11 cellular contexts compared by ENCODE assay signal in genomic region chr18:9535430-9535972, GRCh38.
A peak's percentile ranks its signal among the peaks of the same experiment; 100 is the strongest.
DNase-seq lines count a peak whose midpoint lies in the region; ATAC-seq and TF ChIP-seq lines count a peak whose summit lies in the region.
"Had no signal": no experiment of that assay in that cellular context is flagged by ENCODE, and none has a peak within 500 bp of the region (broad histone marks: within the 10 kb centered on the region; RNA-seq: fewer than 3 reads in every experiment).

No MANE protein-coding gene starts in this region.

- peaks cover 3% of the 10 kb centered on the region for H3K27me3 Mint-ChIP-seq in endothelial cell (ENCODE audit: unreplicated experiment)

- no peak overlapping the region for H3K27ac ChIP-seq in right cardiac atrium (ENCODE audit: low read length)
- H3K27ac ChIP-seq in right atrium auricular region, result no peak overlapping the region
- peak overlapping the region; percentile 18 to 93 (median 86) for H3K27ac ChIP-seq in dorsolateral prefrontal cortex
- peak overlapping the region; percentile 5 for H3K27ac ChIP-seq in neural cell (ENCODE audit: low read length)
- H3K27ac ChIP-seq in aorta (ENCODE audit: low read depth in 1 of 2, low read length in 2 of 2), result peak overlapping the region; percentile 0 to 65

- no peaks in the 10 kb centered on the region for H4K20me1 ChIP-seq in neural cell (ENCODE audit: insufficient read depth)

- H3K36me3 ChIP-seq in right atrium auricular region (peaks cover 67% of the 10 kb centered on the region), neural cell (ENCODE audit: insufficient read depth, low read length) (peaks cover 12% of the 10 kb centered on the region), aorta (ENCODE audit: control insufficient read depth in 1 of 2, insufficient read depth in 2 of 2, low read length in 1 of 2) (peaks cover 0 to 7% of the 10 kb centered on the region in 2 donors)
- H3K36me3 ChIP-seq: BE2C had no signal

- no peak overlapping the region for H3K27ac Mint-ChIP-seq in endothelial cell (ENCODE audit: unreplicated experiment)

- no peak for TF ChIP-seq CTCF in right atrium auricular region (IDR thresholded peaks at IDR 0.05)
- TF ChIP-seq CTCF in dorsolateral prefrontal cortex (IDR thresholded peaks at IDR 0.05 in 54 of 56, conservative IDR thresholded peaks at IDR 0.05 in 2 of 56; ENCODE audit: low read depth in 1 of 56, partially characterized antibody in 56 of 56), result peak in 8 of 56 donors; percentile 9 to 37 (median 20)
- TF ChIP-seq CTCF in neural cell (IDR thresholded peaks at IDR 0.05; ENCODE audit: poor library complexity, severe bottlenecking), result no peak
- no peak for TF ChIP-seq CTCF in endothelial cell (IDR thresholded peaks at IDR 0.05; ENCODE audit: unreplicated experiment)

- no peaks in the 10 kb centered on the region for H3F3A ChIP-seq in neural cell (ENCODE audit: insufficient read depth, low read length, poor library complexity, severe bottlenecking)

- intact Hi-C loops in right cardiac atrium (cut with DNase I) (no loop called here), dorsolateral prefrontal cortex (cut with DNase I) (no loop called here), aorta (cut with DNase I) (no loop called here)

- H3K79me2 ChIP-seq in neural cell (replicated peaks; ENCODE audit: insufficient read depth, low read length), result no peaks in the 10 kb centered on the region

- no peak for TF ChIP-seq EP300 in neural cell (conservative IDR thresholded peaks at IDR 0.05; ENCODE audit: poor library complexity, severe bottlenecking)

- no peak for TF ChIP-seq RAD21 in neural cell (conservative IDR thresholded peaks at IDR 0.05)

- H3K4me2 ChIP-seq in neural cell (ENCODE audit: low read length), result no peak overlapping the region

- no peak overlapping the region for H3K4me3 ChIP-seq in right cardiac atrium (ENCODE audit: low read length)
- no peak overlapping the region for H3K4me3 ChIP-seq in right atrium auricular region
- H3K4me3 ChIP-seq in dorsolateral prefrontal cortex, result peak overlapping the region in 43 of 59 donors; percentile 0 to 48 (median 29)
- no peak overlapping the region for H3K4me3 ChIP-seq in neural cell (ENCODE audit: low read length)
- H3K4me3 ChIP-seq in aorta (ENCODE audit: low read length in 2 of 2), result no peak overlapping the region

- H3K4me1 ChIP-seq in right cardiac atrium (ENCODE audit: control insufficient read depth, insufficient read depth, low read length) (no peaks in the 10 kb centered on the region), right atrium auricular region (peaks cover 0 to 4% of the 10 kb centered on the region in 2 donors), aorta (ENCODE audit: control insufficient read depth in 1 of 2, insufficient read depth in 2 of 2, low read length in 2 of 2) (no peaks in the 10 kb centered on the region)
- H3K4me1 ChIP-seq: BE2C had no signal

- no peaks in the 10 kb centered on the region for H3K27me3 ChIP-seq in right cardiac atrium (ENCODE audit: control insufficient read depth, insufficient read depth)
- no peaks in the 10 kb centered on the region for H3K27me3 ChIP-seq in right atrium auricular region
- H3K27me3 ChIP-seq in dorsolateral prefrontal cortex, result no peaks in the 10 kb centered on the region
- H3K27me3 ChIP-seq in neural cell (ENCODE audit: insufficient read depth, low read depth, low read length), result no peaks in the 10 kb centered on the region
- H3K27me3 ChIP-seq in aorta (ENCODE audit: control insufficient read depth in 1 of 2, insufficient read depth in 2 of 2, low read length in 1 of 2), result no peaks in the 10 kb centered on the region
- H3K27me3 ChIP-seq: BE2C had no signal

- no peaks in the 10 kb centered on the region for H3K4me1 Mint-ChIP-seq in endothelial cell (ENCODE audit: unreplicated experiment)

- H2AFZ ChIP-seq in neural cell (ENCODE audit: low read depth, low read length), result no peak overlapping the region

- H3K9me3 Mint-ChIP-seq in endothelial cell (ENCODE audit: unreplicated experiment), result no peaks in the 10 kb centered on the region

- no peak overlapping the region for H3K9ac ChIP-seq in neural cell (ENCODE audit: low read length)

- DNase-seq in right cardiac atrium (peak in 2 of 3 donors; percentile 66 to 72), right atrium auricular region (ENCODE audit: low spot score) (no peak), dorsolateral prefrontal cortex (peak; percentile 38 to 78 (median 54)), aorta (peak; percentile 74 to 85), DMS 273 treated with DMSO at 0.1 percent for 48 hours (lab: John Stamatoyannopoulos, UW) (no peak), endothelial cell (ENCODE audit: low spot score) (no peak)
- no peak for DNase-seq in activated CD4-positive, alpha-beta T cell treated with anti-CD3 and anti-CD28 coated beads, Interleukin-2, amount 50 U/mL, for 1 hour
- DNase-seq: activated T-cell treated with anti-CD3 and anti-CD28 coated beads for 4 hours, BE2C, NCI-H2029 had no signal

- peaks cover 23% of the 10 kb centered on the region for H3K36me3 Mint-ChIP-seq in endothelial cell (ENCODE audit: low read depth, unreplicated experiment)

- 80% methylated on average over 26 of the region's 26 CpGs for WGBS in right cardiac atrium
- 7 to 10% methylated on average over 26 of the region's 26 CpGs for WGBS in aorta, 2 donors

- H3K4me3 Mint-ChIP-seq in endothelial cell (ENCODE audit: unreplicated experiment), result no peak overlapping the region

- H3K9me2 ChIP-seq in neural cell (ENCODE audit: insufficient read depth, low read length), result no peaks in the 10 kb centered on the region

- no peaks in the 10 kb centered on the region for H3K9me3 ChIP-seq in right cardiac atrium (ENCODE audit: control insufficient read depth, low read length)
- H3K9me3 ChIP-seq in right atrium auricular region, result no peaks in the 10 kb centered on the region
- H3K9me3 ChIP-seq in neural cell (ENCODE audit: low read length), result no peaks in the 10 kb centered on the region
- no peaks in the 10 kb centered on the region for H3K9me3 ChIP-seq in aorta (ENCODE audit: control insufficient read depth, low read length)
- H3K9me3 ChIP-seq: BE2C had no signal

- ATAC-seq in right cardiac atrium (peak; percentile 14 to 53), aorta (ENCODE audit: low FRiP score) (peak; percentile 82)

TF ChIP-seq in neural cell, 6 proteins besides CTCF, POLR2A, EP300 and RAD21:
- TF ChIP-seq MXI1 (conservative IDR thresholded peaks at IDR 0.05; ENCODE audit: poor library complexity, severe bottlenecking) (no peak), TAF1 (IDR thresholded peaks at IDR 0.05; ENCODE audit: low read depth) (no peak), POLR2AphosphoS5 (IDR thresholded peaks at IDR 0.05) (no peak), EZH2 (IDR thresholded peaks at IDR 0.05; ENCODE audit: borderline replicate concordance, insufficient read depth, low read length, poor library complexity, severe bottlenecking) (no peak), SMC3 (conservative IDR thresholded peaks at IDR 0.05; ENCODE audit: poor library complexity) (no peak)
- TF ChIP-seq, protein P1, sequence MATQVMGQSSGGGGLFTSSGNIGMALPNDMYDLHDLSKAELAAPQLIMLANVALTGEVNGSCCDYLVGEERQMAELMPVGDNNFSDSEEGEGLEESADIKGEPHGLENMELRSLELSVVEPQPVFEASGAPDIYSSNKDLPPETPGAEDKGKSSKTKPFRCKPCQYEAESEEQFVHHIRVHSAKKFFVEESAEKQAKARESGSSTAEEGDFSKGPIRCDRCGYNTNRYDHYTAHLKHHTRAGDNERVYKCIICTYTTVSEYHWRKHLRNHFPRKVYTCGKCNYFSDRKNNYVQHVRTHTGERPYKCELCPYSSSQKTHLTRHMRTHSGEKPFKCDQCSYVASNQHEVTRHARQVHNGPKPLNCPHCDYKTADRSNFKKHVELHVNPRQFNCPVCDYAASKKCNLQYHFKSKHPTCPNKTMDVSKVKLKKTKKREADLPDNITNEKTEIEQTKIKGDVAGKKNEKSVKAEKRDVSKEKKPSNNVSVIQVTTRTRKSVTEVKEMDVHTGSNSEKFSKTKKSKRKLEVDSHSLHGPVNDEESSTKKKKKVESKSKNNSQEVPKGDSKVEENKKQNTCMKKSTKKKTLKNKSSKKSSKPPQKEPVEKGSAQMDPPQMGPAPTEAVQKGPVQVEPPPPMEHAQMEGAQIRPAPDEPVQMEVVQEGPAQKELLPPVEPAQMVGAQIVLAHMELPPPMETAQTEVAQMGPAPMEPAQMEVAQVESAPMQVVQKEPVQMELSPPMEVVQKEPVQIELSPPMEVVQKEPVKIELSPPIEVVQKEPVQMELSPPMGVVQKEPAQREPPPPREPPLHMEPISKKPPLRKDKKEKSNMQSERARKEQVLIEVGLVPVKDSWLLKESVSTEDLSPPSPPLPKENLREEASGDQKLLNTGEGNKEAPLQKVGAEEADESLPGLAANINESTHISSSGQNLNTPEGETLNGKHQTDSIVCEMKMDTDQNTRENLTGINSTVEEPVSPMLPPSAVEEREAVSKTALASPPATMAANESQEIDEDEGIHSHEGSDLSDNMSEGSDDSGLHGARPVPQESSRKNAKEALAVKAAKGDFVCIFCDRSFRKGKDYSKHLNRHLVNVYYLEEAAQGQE (IDR thresholded peaks at IDR 0.05; ENCODE audit: borderline replicate concordance), result no peak

Comparison
In these comparisons a context has a peak if more than half of its experiments do, and no peak if none do; other contexts are left out.
1. DNase-seq: peak in right cardiac atrium (2 of 3), dorsolateral prefrontal cortex (10 of 10) and aorta (2 of 2); none in right atrium auricular region (single experiment), activated CD4-positive, alpha-beta T cell treated with anti-CD3 and anti-CD28 coated beads, Interleukin-2, amount 50 U/mL, for 1 hour (single experiment), DMS 273 treated with DMSO at 0.1 percent for 48 hours (single experiment) and endothelial cell (single experiment).
2. H3K27ac ChIP-seq: peak in dorsolateral prefrontal cortex (59 of 59), neural cell (single experiment) and aorta (2 of 2); none in right cardiac atrium (single experiment) and right atrium auricular region (0 of 2).
3. H3K4me3 ChIP-seq: peak in dorsolateral prefrontal cortex (43 of 59); none in right cardiac atrium (single experiment), right atrium auricular region (0 of 2), neural cell (single experiment) and aorta (0 of 2).